8 cellular contexts compared by ENCODE assay signal in genomic region chr2:55961318-55961911, GRCh38. TPM values are rescaled to one million over a fixed set of nuclear protein-coding genes. Genes with fewer than 3 reads are reported as not detected.
DNase-seq lines count a peak whose midpoint lies in the region; ATAC-seq and TF ChIP-seq lines count a peak whose summit lies in the region.

No MANE protein-coding gene starts in this region.

- TF ChIP-seq CTCF in Peyer's patch (IDR thresholded peaks at IDR 0.05) (peak in 5 of 6 experiments; percentile 13 to 59 (median 53)), ovary (IDR thresholded peaks at IDR 0.05) (peak; percentile 30 to 66 (median 49)), lower leg skin (IDR thresholded peaks at IDR 0.05) (no peak)

- intact Hi-C loops in ovary (cut with DNase I) (loop anchor here in 1 of 4 donors (5.0 kb wide), 1 partner anchor 184 kb away; no protein-coding TSS in a partner anchor), lower leg skin (cut with DNase I; ENCODE audit: low total_unique reads) (loop anchor here (10.0 kb wide), 1 partner anchor 187 kb away; no protein-coding TSS in a partner anchor)

- H3K27me3 ChIP-seq in Peyer's patch (no peaks in the 10 kb centered on the region), ovary (no peaks in the 10 kb centered on the region)

- H3K4me3 ChIP-seq in Peyer's patch (no peak overlapping the region), ovary (no peak overlapping the region), lower leg skin (ENCODE audit: low read depth, poor library complexity, severe bottlenecking) (no peak overlapping the region)

- no peak overlapping the region for H3K27ac ChIP-seq in Peyer's patch
- H3K27ac ChIP-seq in epithelial cell of prostate, result no peak overlapping the region
- no peak overlapping the region for H3K27ac ChIP-seq in ovary

- 25 to 27% (median 27%) methylated on average over 3 of the region's 3 CpGs for WGBS in ovary, 3 donors
- 22 to 24% methylated on average over 3 of the region's 3 CpGs for WGBS in lower leg skin, 2 donors

- H3K9me3 ChIP-seq in Peyer's patch (no peaks in the 10 kb centered on the region), ovary (no peaks in the 10 kb centered on the region)

- H3K36me3 ChIP-seq in Peyer's patch (no peaks in the 10 kb centered on the region), ovary (no peaks in the 10 kb centered on the region)

- ATAC-seq in HG03432 (IDR thresholded peaks at IDR 0.05; ENCODE audit: unreplicated experiment), result peak; percentile 61

- H3K4me1 ChIP-seq in Peyer's patch (peaks cover 0 to 5% (median 0%) of the 10 kb centered on the region in 4 donors), ovary (ENCODE audit: insufficient read depth) (peaks cover 7% of the 10 kb centered on the region)

- no peak for TF ChIP-seq EP300 in ovary (IDR thresholded peaks at IDR 0.05)

- TF ChIP-seq POLR2A in Peyer's patch (IDR thresholded peaks at IDR 0.05) (no peak), ovary (IDR thresholded peaks at IDR 0.05) (no peak), lower leg skin (IDR thresholded peaks at IDR 0.05) (no peak)

- DNase-seq in NCI-H2081 (lab: John Stamatoyannopoulos, UW) (peak; percentile 33 to 45), NCI-H2081 treated with DMSO at 0.1 percent for 48 hours (lab: John Stamatoyannopoulos, UW) (no peak), Peyer's patch (no peak), epithelial cell of prostate (ENCODE audit: low read depth, low spot score) (peak; percentile 14), ovary (peak in 1 of 5 donors; percentile 24), lower leg skin (ENCODE audit: low spot score in 2 of 2) (no peak)
- no peak for DNase-seq in activated effector memory CD4-positive, alpha-beta T cell treated with anti-CD3 and anti-CD28 coated beads, Interleukin-2, amount 50 U/mL, for 16 hours

RNA-seq across cellular contexts. Expression of gene EFEMP1, which starts 37.8 kb away (rescaled TPM):
- total RNA-seq in Peyer's patch, result 10 to 100 TPM; 16.3 to 44.4 (median 26.6) TPM
- 100 to 1,000 TPM; 204 to 350 (median 282) TPM for total RNA-seq in ovary
- polyA plus RNA-seq in ovary, result 100 to 1,000 TPM; 238 to 482 TPM
- total RNA-seq in lower leg skin, result 100 to 1,000 TPM in 2 of 4 donors, 10 to 100 TPM in 2; 86.2 to 113 (median 98.9) TPM

Comparison
In these comparisons a context has a peak if more than half of its experiments do, and no peak if none do; other contexts are left out.
1. DNase-seq: peak in NCI-H2081 (2 of 2) and epithelial cell of prostate (single experiment); none in NCI-H2081 treated with DMSO at 0.1 percent for 48 hours (single experiment), Peyer's patch (0 of 3), lower leg skin (0 of 2) and activated effector memory CD4-positive, alpha-beta T cell treated with anti-CD3 and anti-CD28 coated beads, Interleukin-2, amount 50 U/mL, for 16 hours (single experiment).
2. CTCF ChIP-seq: peak in Peyer's patch (5 of 6) and ovary (3 of 3); none in lower leg skin (0 of 3).